In the genomic region with DNA sequence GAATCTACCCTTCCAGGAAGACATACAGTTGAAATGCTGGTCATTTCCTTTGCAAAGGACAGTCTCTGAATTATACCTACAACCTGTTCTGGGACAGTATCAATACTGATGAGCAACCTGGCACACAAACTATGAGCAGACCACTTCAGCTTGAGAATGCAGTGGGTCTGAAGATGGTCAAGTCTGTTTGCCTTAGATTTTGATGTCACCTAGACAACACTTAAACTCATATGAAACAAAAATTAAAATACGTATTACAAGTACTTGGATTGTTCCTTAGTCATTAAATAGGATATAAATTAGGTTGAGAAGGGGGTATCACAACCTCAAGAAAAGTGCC, we compare ENCODE assay signal across 10 cellular contexts. TPM values are rescaled to one million over a fixed set of nuclear protein-coding genes. Genes with fewer than 3 reads are reported as not detected.
DNase-seq lines count a peak whose midpoint lies in the region; TF ChIP-seq lines count a peak whose summit lies in the region.
"Had no signal": no experiment of that assay in that cellular context is flagged by ENCODE, and none has a peak within 500 bp of the region (broad histone marks: within the 10 kb centered on the region; RNA-seq: fewer than 3 reads in every experiment).

No MANE protein-coding gene starts in this region.

- H3K27me3 ChIP-seq in OCI-LY1 (ENCODE audit: insufficient read depth, low read length) (no peaks in the 10 kb centered on the region), endodermal cell (ENCODE audit: control insufficient read depth, insufficient read depth, low read length, poor library complexity, severe bottlenecking) (no peaks in the 10 kb centered on the region), sigmoid colon (no peaks in the 10 kb centered on the region)

- peaks cover 49% of the 10 kb centered on the region for H3K36me3 Mint-ChIP-seq in T-helper 1 cell treated with Interleukin-12 subunit alpha and Interleukin-12 subunit beta and Interleukin-4 antibody, amounts not matched to agents 30 μg/mL and 1 μg/mL, for 36 hours (ENCODE audit: low read depth)
- H3K36me3 Mint-ChIP-seq in endodermal cell (ENCODE audit: low read depth) = peaks cover 48% of the 10 kb centered on the region

- H3K4me1 ChIP-seq in OCI-LY1 (ENCODE audit: insufficient read depth, low read length, severe bottlenecking) = peaks cover 57% of the 10 kb centered on the region
- peaks cover 5% of the 10 kb centered on the region for H3K4me1 ChIP-seq in endodermal cell (ENCODE audit: control insufficient read depth, insufficient read depth, low read length)
- H3K4me1 ChIP-seq in sigmoid colon = peaks cover 0 to 70% (median 60%) of the 10 kb centered on the region in 4 donors

- H3K4me3 Mint-ChIP-seq in T-helper 1 cell treated with Interleukin-12 subunit alpha and Interleukin-12 subunit beta and Interleukin-4 antibody, amounts not matched to agents 30 μg/mL and 1 μg/mL, for 36 hours = peak overlapping the region; percentile 97
- peak overlapping the region; percentile 100 for H3K4me3 Mint-ChIP-seq in endodermal cell

- DNase-seq in T-helper 1 cell (no peak), endodermal cell (no peak), sigmoid colon (no peak), C1 segment of cervical spinal cord (lab: John Stamatoyannopoulos, UW) (no peak), kidney glomerular epithelial cell (lab: John Stamatoyannopoulos, UW) (no peak), amniotic stem cell (lab: John Stamatoyannopoulos, UW) (no peak)
- DNase-seq: ACHN, mucosa of descending colon had no signal

- H3K9ac ChIP-seq in OCI-LY1 (ENCODE audit: low read length) (peak overlapping the region; percentile 35; the same call in 1 of the 2 replicates), endodermal cell (ENCODE audit: extremely low read depth, low read length, poor library complexity, severe bottlenecking) (peak overlapping the region; percentile 96)

- intact Hi-C loops in sigmoid colon (cut with DNase I) = no loop called here

- peaks cover 42% of the 10 kb centered on the region for H3K4me1 Mint-ChIP-seq in T-helper 1 cell treated with Interleukin-12 subunit alpha and Interleukin-12 subunit beta and Interleukin-4 antibody, amounts not matched to agents 30 μg/mL and 1 μg/mL, for 36 hours (ENCODE audit: low read depth)
- H3K4me1 Mint-ChIP-seq in endodermal cell = peaks cover 20% of the 10 kb centered on the region

- H3K4me2 ChIP-seq in OCI-LY1 (ENCODE audit: low read length) = peak overlapping the region; percentile 89

- H4K20me1 ChIP-seq in OCI-LY1 (ENCODE audit: insufficient read depth, low read length) = no peaks in the 10 kb centered on the region

- TF ChIP-seq EP300 in sigmoid colon (IDR thresholded peaks at IDR 0.05) = no peak

- peak overlapping the region; percentile 96 for H3K4me3 ChIP-seq in OCI-LY1 (ENCODE audit: low read depth, low read length, poor library complexity, severe bottlenecking)
- peak overlapping the region; percentile 90 for H3K4me3 ChIP-seq in endodermal cell (ENCODE audit: low read length)
- H3K4me3 ChIP-seq in sigmoid colon = no peak overlapping the region
- H3K4me3 ChIP-seq: mucosa of descending colon had no signal

- TF ChIP-seq CTCF in OCI-LY1 (IDR thresholded peaks at IDR 0.05; ENCODE audit: low read length) = no peak
- TF ChIP-seq CTCF in endodermal cell (conservative IDR thresholded peaks at IDR 0.05) = no peak
- TF ChIP-seq CTCF in sigmoid colon (IDR thresholded peaks at IDR 0.05) = no peak

- H3K9me3 Mint-ChIP-seq in T-helper 1 cell treated with Interleukin-12 subunit alpha and Interleukin-12 subunit beta and Interleukin-4 antibody, amounts not matched to agents 30 μg/mL and 1 μg/mL, for 36 hours = no peaks in the 10 kb centered on the region
- H3K9me3 Mint-ChIP-seq in endodermal cell = no peaks in the 10 kb centered on the region

- WGBS in endodermal cell (ENCODE audit: insufficient coverage in 1 of 2, insufficient read length in 1 of 2), 2 experiments = 88% methylated on average over 1 of the region's 1 CpG; no CpG with 5 or more reads in 1 of the 2 experiments
- WGBS in sigmoid colon, 2 donors = 56 to 68% methylated on average over 1 of the region's 1 CpG

- no peaks in the 10 kb centered on the region for H3K9me3 ChIP-seq in OCI-LY1 (ENCODE audit: low read length)
- H3K9me3 ChIP-seq in endodermal cell (ENCODE audit: control insufficient read depth, low read length) = no peaks in the 10 kb centered on the region
- no peaks in the 10 kb centered on the region for H3K9me3 ChIP-seq in sigmoid colon
- H3K9me3 ChIP-seq: mucosa of descending colon had no signal

- H3K27me3 Mint-ChIP-seq in T-helper 1 cell treated with Interleukin-12 subunit alpha and Interleukin-12 subunit beta and Interleukin-4 antibody, amounts not matched to agents 30 μg/mL and 1 μg/mL, for 36 hours (ENCODE audit: low read depth) = no peaks in the 10 kb centered on the region
- no peaks in the 10 kb centered on the region for H3K27me3 Mint-ChIP-seq in endodermal cell (ENCODE audit: insufficient read depth)

- TF ChIP-seq POLR2A in sigmoid colon (IDR thresholded peaks at IDR 0.05) = no peak

- peak overlapping the region; percentile 95 for H3K27ac Mint-ChIP-seq in T-helper 1 cell treated with Interleukin-12 subunit alpha and Interleukin-12 subunit beta and Interleukin-4 antibody, amounts not matched to agents 30 μg/mL and 1 μg/mL, for 36 hours
- peak overlapping the region; percentile 62 for H3K27ac Mint-ChIP-seq in endodermal cell

- peaks cover 73% of the 10 kb centered on the region for H3K36me3 ChIP-seq in OCI-LY1 (ENCODE audit: insufficient read depth, low read length)
- peaks cover 46% of the 10 kb centered on the region for H3K36me3 ChIP-seq in endodermal cell (ENCODE audit: control insufficient read depth, insufficient read depth, low read length)
- peaks cover 0 to 51% (median 17%) of the 10 kb centered on the region in 4 donors for H3K36me3 ChIP-seq in sigmoid colon

- H2AFZ ChIP-seq in OCI-LY1 (ENCODE audit: low read length) = no peak overlapping the region

- H3K9me2 ChIP-seq in OCI-LY1 (ENCODE audit: low read depth, low read length) = no peaks in the 10 kb centered on the region

- H3F3A ChIP-seq in OCI-LY1 (ENCODE audit: insufficient read depth, low read length) = peaks cover 31% of the 10 kb centered on the region

- H3K27ac ChIP-seq in OCI-LY1 (ENCODE audit: low read depth, low read length, poor library complexity, severe bottlenecking) (peak overlapping the region; percentile 96), endodermal cell (ENCODE audit: low read depth, low read length) (no peak overlapping the region), sigmoid colon (peak overlapping the region in 3 of 4 donors; percentile 98 to 99 (median 99))

- peaks cover 40% of the 10 kb centered on the region for H3K79me2 ChIP-seq in OCI-LY1 (ENCODE audit: insufficient read depth, low read length)

RNA-seq across cellular contexts. Expression of a gene that starts 3.5 kb away (rescaled TPM):
- total RNA-seq in endodermal cell = 100 to 1,000 TPM; 255 to 307 TPM
- polyA plus RNA-seq in endodermal cell (2013, experiment 1 of 2) = 314 TPM
- 252 TPM for polyA plus RNA-seq in endodermal cell (2013, experiment 2 of 2)
- 100 to 1,000 TPM; 123 to 229 (median 129) TPM for total RNA-seq in sigmoid colon
- polyA plus RNA-seq in sigmoid colon = 100 to 1,000 TPM in 2 of 3 donors, 10 to 100 TPM in 1; 87.9 to 187 (median 107) TPM

RNA-seq across cellular contexts. Expression of a gene that starts 4.3 kb away (rescaled TPM):
- total RNA-seq in endodermal cell (10 to 100 TPM; 29.3 to 33.3 TPM), sigmoid colon (10 to 100 TPM; 27.5 to 46.2 (median 41.7) TPM)
- 22.3 TPM for polyA plus RNA-seq in endodermal cell (2013, experiment 1 of 2)
- 18.9 TPM for polyA plus RNA-seq in endodermal cell (2013, experiment 2 of 2)
- polyA plus RNA-seq in sigmoid colon = 10 to 100 TPM in 1 of 3 donors, 1 to 10 TPM in 2; 6.6 to 22.1 (median 6.9) TPM

RNA-seq across cellular contexts. Expression of a gene that starts 6.9 kb away (rescaled TPM):
- total RNA-seq in endodermal cell (10 to 100 TPM; 31.3 to 39.9 TPM), sigmoid colon (10 to 100 TPM; 13.6 to 32.5 (median 20.8) TPM)
- 32.3 TPM for polyA plus RNA-seq in endodermal cell (2013, experiment 1 of 2)
- 27.7 TPM for polyA plus RNA-seq in endodermal cell (2013, experiment 2 of 2)
- 10 to 100 TPM; 25.7 to 34.8 (median 33.6) TPM for polyA plus RNA-seq in sigmoid colon

RNA-seq across cellular contexts. Expression of a gene that starts 7.2 kb away (rescaled TPM):
- 10 to 100 TPM; 17.0 to 20.3 TPM for total RNA-seq in endodermal cell
- polyA plus RNA-seq in endodermal cell (2013, experiment 1 of 2) = 18.8 TPM
- polyA plus RNA-seq in endodermal cell (2013, experiment 2 of 2) = 16.4 TPM
- total RNA-seq in sigmoid colon = 10 to 100 TPM; 21.3 to 37.3 (median 28.9) TPM
- polyA plus RNA-seq in sigmoid colon = 10 to 100 TPM; 24.0 to 28.9 (median 24.8) TPM

RNA-seq across cellular contexts. Expression of a gene that starts 22.8 kb away (rescaled TPM):
- total RNA-seq in endodermal cell (10 to 100 TPM; 61.6 to 77.1 TPM), sigmoid colon (100 to 1,000 TPM; 327 to 428 (median 348) TPM)
- 64.6 TPM for polyA plus RNA-seq in endodermal cell (2013, experiment 1 of 2)
- 58.4 TPM for polyA plus RNA-seq in endodermal cell (2013, experiment 2 of 2)
- 100 to 1,000 TPM in 1 of 3 donors, 10 to 100 TPM in 1, 1 to 10 TPM in 1; 8.3 to 109 (median 35.3) TPM for polyA plus RNA-seq in sigmoid colon

Comparison
In these comparisons a context has a peak if more than half of its experiments do, and no peak if none do; other contexts are left out.
1. H3K4me3 ChIP-seq: peak in OCI-LY1 (single experiment) and endodermal cell (single experiment); none in sigmoid colon (0 of 4).